Comparison of ENCODE assay signal across 17 cellular contexts in genomic region chr6:36025932-36026327, GRCh38. TPM values are rescaled to one million over a fixed set of nuclear protein-coding genes. Genes with fewer than 3 reads are reported as not detected.
DNase-seq lines count a peak whose midpoint lies in the region; ATAC-seq and TF ChIP-seq lines count a peak whose summit lies in the region.
"Had no signal": no experiment of that assay in that cellular context is flagged by ENCODE, and none has a peak within 500 bp of the region (broad histone marks: within the 10 kb centered on the region; RNA-seq: fewer than 3 reads in every experiment).

No MANE protein-coding gene starts in this region.

- intact Hi-C loops in stomach (cut with DNase I; ENCODE audit: low total_unique reads): loop anchor here (5.0 to 10.0 kb wide), 2 partner anchors 71 to 159 kb away; no protein-coding TSS in a partner anchor

- peaks cover 12% of the 10 kb centered on the region for H4K20me1 ChIP-seq in hepatocyte (ENCODE audit: insufficient read depth, poor library complexity, severe bottlenecking)

- H3K9me3 ChIP-seq in hepatocyte (ENCODE audit: low read depth): no peaks in the 10 kb centered on the region
- no peaks in the 10 kb centered on the region for H3K9me3 ChIP-seq in stomach
- H3K9me3 ChIP-seq: left lung had no signal

- H3K4me3 Mint-ChIP-seq in HFFc6: peak overlapping the region; percentile 56
- no peak overlapping the region; the same call in 1 of the 2 replicates for H3K4me3 Mint-ChIP-seq in WTC11
- peak overlapping the region; percentile 60 for H3K4me3 Mint-ChIP-seq in type B pancreatic cell
- H3K4me3 Mint-ChIP-seq: activated T-helper 1 cell treated with anti-CD3 and anti-CD28 coated beads, Interleukin-12 subunit alpha, Interleukin-12 subunit beta, Interleukin-2, Interleukin-4 antibody, amounts not matched to agents 30 ng/mL and 10 ng/mL and 1 ng/mL, durations not matched to agents 14 hours and 24 hours and 36 hours; nephron progenitor cell had no signal

- H3K36me3 ChIP-seq in hepatocyte (replicated peaks; ENCODE audit: insufficient read depth, low read depth): no peaks in the 10 kb centered on the region
- no peaks in the 10 kb centered on the region for H3K36me3 ChIP-seq in stomach
- H3K36me3 ChIP-seq: left lung had no signal

- ATAC-seq in WTC11 (no peak), GM19351 (IDR thresholded peaks at IDR 0.05; ENCODE audit: unreplicated experiment) (no peak)
- ATAC-seq: left lung had no signal

- POLR2A ChIA-PET in WTC11 (lab: Charles Lee): no interaction called here

- WGBS in hepatocyte (ENCODE audit: low lambda C conversion rate, missing lambda C conversion rate): 37% methylated on average over 5 of the region's 5 CpGs
- 46 to 63% (median 47%) methylated on average over 5 of the region's 5 CpGs for WGBS in stomach, 5 donors

- H3K79me2 ChIP-seq in hepatocyte: peaks cover 29% of the 10 kb centered on the region

- H3K4me2 ChIP-seq in hepatocyte: no peak overlapping the region

- peaks cover 2% of the 10 kb centered on the region for H3K27me3 Mint-ChIP-seq in HFFc6 (ENCODE audit: insufficient read depth)
- H3K27me3 Mint-ChIP-seq in WTC11 (ENCODE audit: low read depth): peaks cover 9% of the 10 kb centered on the region; the same call in 1 of the 2 replicates
- H3K27me3 Mint-ChIP-seq in type B pancreatic cell: peaks cover 24% of the 10 kb centered on the region

- H3K27me3 ChIP-seq in hepatocyte: no peaks in the 10 kb centered on the region
- peaks cover 0 to 22% (median 10%) of the 10 kb centered on the region in 3 donors for H3K27me3 ChIP-seq in stomach

- peaks cover 6% of the 10 kb centered on the region for H3K4me1 ChIP-seq in hepatocyte (ENCODE audit: insufficient read depth)
- H3K4me1 ChIP-seq in stomach: peaks cover 12 to 38% (median 19%) of the 10 kb centered on the region in 4 donors

- no peak for TF ChIP-seq POLR2A in stomach (IDR thresholded peaks at IDR 0.05)

- TF ChIP-seq EP300 in stomach (IDR thresholded peaks at IDR 0.05): no peak

- CTCF ChIA-PET in WTC11 (lab: Charles Lee): interaction anchor here (1.5 to 4.0 kb wide), 3 partner anchors 39 to 315 kb away, joined by 3 to 37 read pairs (median 4); no protein-coding TSS in a partner anchor

- H3K4me3 ChIP-seq in hepatocyte: no peak overlapping the region
- H3K4me3 ChIP-seq in stomach: no peak overlapping the region
- H3K4me3 ChIP-seq: dorsolateral prefrontal cortex, left lung, skin epidermis had no signal

- DNase-seq in HFFc6 (peak; percentile 19), WTC11 (ENCODE audit: low spot score) (no peak), hepatocyte (ENCODE audit: low spot score) (no peak), type B pancreatic cell (ENCODE audit: extremely low spot score, unreplicated experiment) (no peak), stomach (no peak)
- no peak for DNase-seq in stimulated activated CD8-positive, alpha-beta memory T cell treated with anti-CD3 and anti-CD28 coated beads, Interleukin-4, amount 100 ng/mL, for 48 hours
- DNase-seq: dorsolateral prefrontal cortex, left lung, NCI-H1417, NCI-H524, nephron progenitor cell had no signal

- H3K27ac ChIP-seq in hepatocyte: peak overlapping the region; percentile 11
- H3K27ac ChIP-seq in stomach: no peak overlapping the region
- H3K27ac ChIP-seq: dorsolateral prefrontal cortex, left lung, skin epidermis had no signal

- TF ChIP-seq CTCF in HFFc6 (IDR thresholded peaks at IDR 0.05) (no peak), WTC11 (IDR thresholded peaks at IDR 0.05) (no peak), hepatocyte (IDR thresholded peaks at IDR 0.05; ENCODE audit: poor library complexity) (no peak), type B pancreatic cell (conservative IDR thresholded peaks at IDR 0.05) (no peak), stomach (IDR thresholded peaks at IDR 0.05) (no peak)

- peaks cover 4% of the 10 kb centered on the region; the same call in 1 of the 2 replicates for H3K9me3 Mint-ChIP-seq in HFFc6
- no peaks in the 10 kb centered on the region for H3K9me3 Mint-ChIP-seq in WTC11
- H3K9me3 Mint-ChIP-seq in type B pancreatic cell: no peaks in the 10 kb centered on the region
- H3K9me3 Mint-ChIP-seq: activated T-helper 1 cell treated with anti-CD3 and anti-CD28 coated beads, Interleukin-12 subunit alpha, Interleukin-12 subunit beta, Interleukin-2, Interleukin-4 antibody, amounts not matched to agents 30 ng/mL and 10 ng/mL and 1 ng/mL, durations not matched to agents 14 hours and 24 hours and 36 hours; IgD-negative memory B cell had no signal

- H2AFZ ChIP-seq in hepatocyte: no peak overlapping the region

- H3K27ac Mint-ChIP-seq in HFFc6 (peak overlapping the region; percentile 68), WTC11 (peak overlapping the region; percentile 87), type B pancreatic cell (no peak overlapping the region)
- H3K27ac Mint-ChIP-seq: activated T-helper 1 cell treated with anti-CD3 and anti-CD28 coated beads, Interleukin-12 subunit alpha, Interleukin-12 subunit beta, Interleukin-2, Interleukin-4 antibody, amounts not matched to agents 30 ng/mL and 10 ng/mL and 1 ng/mL, durations not matched to agents 14 hours and 24 hours and 36 hours; IgD-negative memory B cell; nephron progenitor cell had no signal

- no peaks in the 10 kb centered on the region for H3K9me2 ChIP-seq in hepatocyte (replicated peaks; ENCODE audit: insufficient read depth)

- peaks cover 5% of the 10 kb centered on the region for H3K36me3 Mint-ChIP-seq in HFFc6 (ENCODE audit: low read depth)
- H3K36me3 Mint-ChIP-seq in WTC11: no peaks in the 10 kb centered on the region
- H3K36me3 Mint-ChIP-seq in type B pancreatic cell: no peaks in the 10 kb centered on the region

- H3K4me1 Mint-ChIP-seq in HFFc6 (ENCODE audit: low read depth) (peaks cover 33% of the 10 kb centered on the region), WTC11 (peaks cover 50% of the 10 kb centered on the region), type B pancreatic cell (ENCODE audit: unreplicated experiment) (peaks cover 17% of the 10 kb centered on the region)

TF ChIP-seq in WTC11, 78 proteins besides CTCF, POLR2A, EP300 and RAD21:
- TF ChIP-seq ZNF281 (CRISPR knock-in tag; IDR thresholded peaks at IDR 0.05): no peak
- TF ChIP-seq OVOL2 (CRISPR knock-in tag; IDR thresholded peaks at IDR 0.05; ENCODE audit: borderline replicate concordance): no peak
- TF ChIP-seq ZNF219 (CRISPR knock-in tag; IDR thresholded peaks at IDR 0.05; ENCODE audit: borderline replicate concordance): no peak
- TF ChIP-seq NFATC4 (CRISPR knock-in tag; IDR thresholded peaks at IDR 0.05): no peak
- TF ChIP-seq MYBL2 (CRISPR knock-in tag; IDR thresholded peaks at IDR 0.05): no peak
- no peak for TF ChIP-seq STAT6 (CRISPR knock-in tag; conservative IDR thresholded peaks at IDR 0.05; ENCODE audit: low read depth)

RNA-seq across cellular contexts. Expression of gene SLC26A8, which starts 1.5 kb away (rescaled TPM):
- not detected for total RNA-seq in HFFc6 (2021; fragmentation: NEBNext Ultra II Directional; extraction: Animal tissue kit (Norgen Biotek cat#: 25700))
- total RNA-seq in WTC11 (2021): 0.46 to 0.80 TPM (median 0.50 TPM) in 3 replicates
- 0.48 TPM in 1 of 2 replicates, not detected in the other for total RNA-seq in hepatocyte
- 0.18 TPM in 1 of 2 replicates, not detected in the other for polyA plus RNA-seq in hepatocyte
- total RNA-seq in type B pancreatic cell (ENCODE audit: low replicate concordance): 0.19 TPM in 1 of 2 replicates, not detected in the other
- under 1 TPM in 2 of 5 donors, not detected in 3; 0.14 to 0.58 TPM for total RNA-seq in stomach
- polyA plus RNA-seq in stomach: under 1 TPM in 2 of 3 donors, not detected in 1; 0.12 to 0.15 TPM
- total RNA-seq: activated T-helper 1 cell treated with anti-CD3 and anti-CD28 coated beads, Interleukin-12 subunit alpha, Interleukin-12 subunit beta, Interleukin-2, Interleukin-4 antibody, amounts not matched to agents 30 ng/mL and 10 ng/mL and 1 ng/mL, durations not matched to agents 14 hours and 24 hours and 36 hours; glomerular endothelial cell; T-helper 2 cell treated with Interferon-gamma antibody and Interleukin-4, amounts not matched to agents 100 ng/mL and 5 ng/mL, for 36 hours had no signal
- polyA plus RNA-seq: IgD-negative memory B cell had no signal

RNA-seq across cellular contexts. Expression of gene MAPK14, which starts 1.7 kb away (rescaled TPM):
- 10 to 100 TPM; 34.1 to 40.4 (median 37.1) TPM for total RNA-seq in HFFc6 (2021; fragmentation: NEBNext Ultra II Directional; extraction: Animal tissue kit (Norgen Biotek cat#: 25700))
- 30.8 to 34.7 TPM (median 34.0 TPM) in 3 replicates for total RNA-seq in WTC11 (2021)
- 86.5 and 101 TPM in 2 replicates for total RNA-seq in hepatocyte
- 41.2 and 46.8 TPM in 2 replicates for polyA plus RNA-seq in hepatocyte
- total RNA-seq in type B pancreatic cell (ENCODE audit: low replicate concordance): 40.1 and 52.1 TPM in 2 replicates
- 100 to 1,000 TPM in 2 of 5 donors, 10 to 100 TPM in 3; 35.6 to 297 (median 57.2) TPM for total RNA-seq in stomach
- polyA plus RNA-seq in stomach: 10 to 100 TPM; 12.3 to 26.1 (median 13.9) TPM
